8 cellular contexts compared by ENCODE assay signal in the genomic region with DNA sequence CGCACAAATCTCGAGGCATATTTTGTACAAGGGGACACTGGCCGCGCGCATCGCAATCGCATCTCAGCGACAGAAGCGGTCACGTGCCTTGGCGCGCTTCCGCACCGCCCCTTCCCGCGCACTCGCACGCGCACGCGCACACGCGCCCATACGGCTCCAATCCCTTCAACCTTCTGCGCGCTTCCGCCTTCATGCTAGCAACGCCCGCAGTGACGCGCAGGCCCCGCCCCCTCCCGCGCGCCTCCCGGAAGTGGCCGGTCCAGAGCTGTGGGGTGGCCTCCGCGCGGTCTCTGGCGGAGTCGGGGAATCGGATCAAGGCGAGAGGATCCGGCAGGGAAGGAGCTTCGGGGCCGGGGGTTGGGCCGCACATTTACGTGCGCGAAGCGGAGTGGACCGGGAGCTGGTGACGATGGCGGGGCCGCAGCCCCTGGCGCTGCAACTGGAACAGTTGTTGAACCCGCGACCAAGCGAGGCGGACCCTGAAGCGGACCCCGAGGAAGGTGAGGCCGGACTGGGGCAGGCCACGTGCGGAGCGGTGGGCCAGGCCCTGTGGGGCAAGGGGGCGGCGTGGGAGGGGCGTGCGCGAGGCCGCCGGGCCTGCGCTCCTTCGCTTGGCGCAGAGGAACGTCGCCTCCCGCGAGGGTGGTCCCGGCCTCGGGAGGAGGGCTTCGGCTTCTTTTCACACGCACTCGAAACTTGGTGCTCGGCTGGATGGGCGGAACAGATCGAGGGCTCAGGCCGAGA. TPM values are rescaled to one million over a fixed set of nuclear protein-coding genes. Genes with fewer than 3 reads are reported as not detected.
DNase-seq lines count a peak whose midpoint lies in the region; ATAC-seq and TF ChIP-seq lines count a peak whose summit lies in the region.

A gene with protein sequence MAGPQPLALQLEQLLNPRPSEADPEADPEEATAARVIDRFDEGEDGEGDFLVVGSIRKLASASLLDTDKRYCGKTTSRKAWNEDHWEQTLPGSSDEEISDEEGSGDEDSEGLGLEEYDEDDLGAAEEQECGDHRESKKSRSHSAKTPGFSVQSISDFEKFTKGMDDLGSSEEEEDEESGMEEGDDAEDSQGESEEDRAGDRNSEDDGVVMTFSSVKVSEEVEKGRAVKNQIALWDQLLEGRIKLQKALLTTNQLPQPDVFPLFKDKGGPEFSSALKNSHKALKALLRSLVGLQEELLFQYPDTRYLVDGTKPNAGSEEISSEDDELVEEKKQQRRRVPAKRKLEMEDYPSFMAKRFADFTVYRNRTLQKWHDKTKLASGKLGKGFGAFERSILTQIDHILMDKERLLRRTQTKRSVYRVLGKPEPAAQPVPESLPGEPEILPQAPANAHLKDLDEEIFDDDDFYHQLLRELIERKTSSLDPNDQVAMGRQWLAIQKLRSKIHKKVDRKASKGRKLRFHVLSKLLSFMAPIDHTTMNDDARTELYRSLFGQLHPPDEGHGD (plus strand): TSS at position 238 of the 744 bp plus-strand sequence. CDS start 172 bp downstream, at position 410.

- H3K36me3 Mint-ChIP-seq in T-cell (peaks cover 35% of the 10 kb centered on the region), type B pancreatic cell (peaks cover 25% of the 10 kb centered on the region)

- intact Hi-C loops in cardiac septum (cut with DNase I) (loop anchor here (5.0 kb wide), 1 partner anchor 347 kb away; the partner anchor contains the start of gene MRM1), posterior cingulate gyrus (cut with DNase I) (loop anchor here (2.0 kb wide), 1 partner anchor 98 kb away; no protein-coding TSS in a partner anchor)

- in situ Hi-C loops in GM13977 (cut with MboI; ENCODE audit: low pct_unique_long_range_greater_than_20kb, low sequenced_read_pairs, unreplicated experiment) = no loop called here

- H3K27me3 Mint-ChIP-seq in T-cell = peaks cover 25 to 37% of the 10 kb centered on the region in 2 donors
- peaks cover 48% of the 10 kb centered on the region for H3K27me3 Mint-ChIP-seq in type B pancreatic cell

- peak within 1 kb of the TSS; percentile 85 to 95 (median 93) for H3K4me3 Mint-ChIP-seq in T-cell
- peak within 1 kb of the TSS; percentile 98 for H3K4me3 Mint-ChIP-seq in type B pancreatic cell

- CTCF ChIA-PET in T-cell (lab: Charles Lee) = no interaction called here

- 0% methylated on average over 83 to 90 of the region's 90 CpGs for WGBS in adipose tissue, 3 donors

- DNase-seq in GM13977 (ENCODE audit: low spot score) (peak; percentile 99), NCI-H146 (lab: John Stamatoyannopoulos, UW) (peak; percentile 96), T-cell (peak; percentile 89 to 96 (median 93)), cardiac septum (ENCODE audit: low spot score) (peak; percentile 98), posterior cingulate gyrus (peak; percentile 92 to 99 (median 96)), type B pancreatic cell (ENCODE audit: extremely low spot score, unreplicated experiment) (peak; percentile 98)

- H3K27ac Mint-ChIP-seq in T-cell (peak within 1 kb of the TSS; percentile 81 to 95), type B pancreatic cell (peak within 1 kb of the TSS; percentile 86)

- POLR2A ChIA-PET in T-cell (lab: Charles Lee) = interaction anchor here in 1 of 2 donors (0.6 kb wide), 1 partner anchor 54 kb away, joined by 11 read pairs; no protein-coding TSS in a partner anchor

- H3K9me3 Mint-ChIP-seq in T-cell = no peaks in the 10 kb centered on the region
- no peaks in the 10 kb centered on the region for H3K9me3 Mint-ChIP-seq in type B pancreatic cell

- H3K4me1 Mint-ChIP-seq in T-cell (peaks cover 56 to 60% (median 57%) of the 10 kb centered on the region in 3 donors), type B pancreatic cell (ENCODE audit: unreplicated experiment) (peaks cover 27% of the 10 kb centered on the region)

- TF ChIP-seq CTCF in GM13977 (IDR thresholded peaks at IDR 0.05; ENCODE audit: extremely low read depth, insufficient read depth, missing control alignments) (no peak), type B pancreatic cell (conservative IDR thresholded peaks at IDR 0.05) (no peak)

- ATAC-seq in HG02870 (IDR thresholded peaks at IDR 0.05; ENCODE audit: unreplicated experiment) (peak; percentile 88), T-cell (replicated peaks in 1 of 4) (peak; percentile 92 to 97 (median 96))

- peak within 1 kb of the TSS; percentile 71 for H3K27ac ChIP-seq in adipose tissue (ENCODE audit: low read depth, low read length)

RNA-seq across cellular contexts. Expression of the gene that starts here (rescaled TPM):
- total RNA-seq in T-cell (10 to 100 TPM; 52.5 to 65.0 (median 59.7) TPM), cardiac septum (32.7 TPM), type B pancreatic cell (ENCODE audit: low replicate concordance) (47.8 and 48.0 TPM in 2 replicates)
- polyA plus RNA-seq in adipose tissue = 10 to 100 TPM; 33.2 to 34.1 (median 34.0) TPM

Comparison
In these comparisons a context has a peak if more than half of its experiments do, and no peak if none do; other contexts are left out.
1. Peak in every context shown above with its lines: DNase-seq, ATAC-seq and H3K27ac ChIP-seq.